Comparison of ENCODE assay signal across 9 cellular contexts in the genomic region with DNA sequence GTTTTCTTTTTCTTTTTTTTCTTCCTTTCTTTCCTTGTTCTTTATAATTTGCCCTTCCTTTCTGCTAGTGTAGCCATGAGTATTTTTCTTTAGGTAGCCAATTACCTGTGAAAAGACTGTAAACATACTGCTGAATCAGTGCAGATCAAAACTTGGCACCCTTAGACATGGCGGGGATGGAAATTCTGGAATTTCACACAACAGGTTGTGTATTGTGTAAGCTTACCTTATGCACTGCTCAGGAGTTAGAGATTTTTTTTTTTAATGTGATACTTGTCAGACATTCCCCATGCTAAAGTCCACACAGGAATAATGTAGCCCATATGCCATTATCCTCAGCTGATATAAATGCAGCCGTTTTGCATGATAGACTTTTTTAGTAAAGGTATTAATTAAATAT. TPM values are rescaled to one million over a fixed set of nuclear protein-coding genes. Genes with fewer than 3 reads are reported as not detected.
DNase-seq lines count a peak whose midpoint lies in the region; ATAC-seq and TF ChIP-seq lines count a peak whose summit lies in the region.
"Had no signal": no experiment of that assay in that cellular context is flagged by ENCODE, and none has a peak within 500 bp of the region (broad histone marks: within the 10 kb centered on the region; RNA-seq: fewer than 3 reads in every experiment).

No MANE protein-coding gene starts in this region.

- H3K36me3 Mint-ChIP-seq in neural progenitor cell, result peaks cover 2% of the 10 kb centered on the region

- intact Hi-C loops in dorsolateral prefrontal cortex (cut with DNase I), result no loop called here

- peak overlapping the region; percentile 67 for H3K9ac ChIP-seq in DND-41 (ENCODE audit: low read depth, low read length)
- no peak overlapping the region for H3K9ac ChIP-seq in neural progenitor cell

- H3K27me3 ChIP-seq in DND-41 (ENCODE audit: insufficient read depth, low read length, poor library complexity), result no peaks in the 10 kb centered on the region
- H3K27me3 ChIP-seq in dorsolateral prefrontal cortex, result no peaks in the 10 kb centered on the region
- H3K27me3 ChIP-seq in neural progenitor cell, result no peaks in the 10 kb centered on the region

- TF ChIP-seq CTCF in DND-41 (IDR thresholded peaks at IDR 0.05; ENCODE audit: borderline replicate concordance, extremely low read depth, low read length, poor library complexity, severe bottlenecking) (no peak), dorsolateral prefrontal cortex (IDR thresholded peaks at IDR 0.05 in 54 of 56, conservative IDR thresholded peaks at IDR 0.05 in 2 of 56; ENCODE audit: low read depth in 1 of 56, partially characterized antibody in 56 of 56) (no peak), neural progenitor cell (IDR thresholded peaks at IDR 0.05) (no peak)

- peaks cover 18% of the 10 kb centered on the region for H3K36me3 ChIP-seq in DND-41 (ENCODE audit: insufficient read depth, low read length)
- peaks cover 28% of the 10 kb centered on the region for H3K36me3 ChIP-seq in KOPT-K1 (ENCODE audit: insufficient read depth, low read length)
- peaks cover 6% of the 10 kb centered on the region for H3K36me3 ChIP-seq in neural progenitor cell

- peak overlapping the region; percentile 100 for H3K4me3 Mint-ChIP-seq in neural progenitor cell

- no peak overlapping the region for H3K27ac Mint-ChIP-seq in neural progenitor cell

- peak overlapping the region; percentile 89 to 90; a peak in 3 of 4 replicates for H3K4me3 ChIP-seq in DND-41 (ENCODE audit: low read depth in 1 of 2, low read length in 2 of 2)
- peak overlapping the region in 34 of 59 donors; percentile 63 to 98 (median 92) for H3K4me3 ChIP-seq in dorsolateral prefrontal cortex
- H3K4me3 ChIP-seq in neural progenitor cell, result peak overlapping the region; percentile 75

- H4K20me1 ChIP-seq in DND-41 (ENCODE audit: insufficient read depth, low read length) (peaks cover 23% of the 10 kb centered on the region), neural progenitor cell (ENCODE audit: low read depth) (peaks cover 37% of the 10 kb centered on the region)

- H3K9me3 ChIP-seq in DND-41 (ENCODE audit: insufficient read depth, low read length, severe bottlenecking) (no peaks in the 10 kb centered on the region), KOPT-K1 (ENCODE audit: insufficient read depth, low read length, poor library complexity, severe bottlenecking) (no peaks in the 10 kb centered on the region), neural progenitor cell (ENCODE audit: low read depth) (no peaks in the 10 kb centered on the region)

- peak overlapping the region; percentile 88 for H3K4me2 ChIP-seq in DND-41 (ENCODE audit: insufficient read depth, low read length)
- H3K4me2 ChIP-seq in neural progenitor cell, result peak overlapping the region; percentile 76

- no peak for DNase-seq in DND-41
- no peak for DNase-seq in dorsolateral prefrontal cortex
- DNase-seq in neural progenitor cell (ENCODE audit: low spot score), result no peak
- no peak for DNase-seq in GF-D8 (lab: John Stamatoyannopoulos, UW)
- no peak for DNase-seq in stimulated activated CD8-positive, alpha-beta memory T cell treated with anti-CD3 and anti-CD28 coated beads, Interleukin-4, amount 100 ng/mL, for 48 hours
- no peak for DNase-seq in activated CD4-positive, CD25-positive, alpha-beta regulatory T cell (lab: John Stamatoyannopoulos, UW)
- DNase-seq in NCI-H1092 treated with DMSO at 0.1 percent for 48 hours (lab: John Stamatoyannopoulos, UW), result no peak
- DNase-seq: HCEC 1CT had no signal

- H3K27ac ChIP-seq in DND-41 (ENCODE audit: low read length) (peak overlapping the region; percentile 90), KOPT-K1 (ENCODE audit: low read depth, low read length, poor library complexity, severe bottlenecking) (peak overlapping the region; percentile 89), dorsolateral prefrontal cortex (no peak overlapping the region), neural progenitor cell (no peak overlapping the region)

- peaks cover 60% of the 10 kb centered on the region for H3K4me1 ChIP-seq in DND-41 (ENCODE audit: insufficient read depth, low read length)
- peaks cover 27% of the 10 kb centered on the region for H3K4me1 ChIP-seq in neural progenitor cell

- no peaks in the 10 kb centered on the region for H3K27me3 Mint-ChIP-seq in neural progenitor cell (ENCODE audit: insufficient read depth, low read depth)

- peaks cover 14% of the 10 kb centered on the region for H3F3A ChIP-seq in neural progenitor cell (ENCODE audit: low read depth)

- ATAC-seq in DND-41 (ENCODE audit: insufficient read depth, low read depth), result no peak

- H3K9me3 Mint-ChIP-seq in neural progenitor cell, result no peaks in the 10 kb centered on the region

- H2AFZ ChIP-seq in DND-41 (ENCODE audit: low read depth, low read length) (no peak overlapping the region), neural progenitor cell (replicated peaks) (no peak overlapping the region)

- H3K79me2 ChIP-seq in DND-41 (ENCODE audit: insufficient read depth, low read length) (peaks cover 96% of the 10 kb centered on the region), neural progenitor cell (ENCODE audit: low read depth) (peaks cover 82% of the 10 kb centered on the region)

- peaks cover 19% of the 10 kb centered on the region for H3K4me1 Mint-ChIP-seq in neural progenitor cell

RNA-seq across cellular contexts. Expression of gene CEPT1, which starts 1.8 kb away (rescaled TPM):
- total RNA-seq in dorsolateral prefrontal cortex (10 to 100 TPM; 26.7 to 49.7 (median 38.2) TPM), neural progenitor cell (ENCODE audit: low replicate concordance) (34.6 and 58.9 TPM in 2 replicates)

RNA-seq across cellular contexts. Expression of gene DRAM2, which starts 1.9 kb away (rescaled TPM):
- total RNA-seq in dorsolateral prefrontal cortex (10 to 100 TPM; 11.0 to 38.4 (median 22.1) TPM), neural progenitor cell (ENCODE audit: low replicate concordance) (85.9 and 145 TPM in 2 replicates)

RNA-seq across cellular contexts. Expression of gene DENND2D, which starts 58.6 kb away (rescaled TPM):
- 10 to 100 TPM in 2 of 120 experiments, 1 to 10 TPM in 117, under 1 TPM in 1; 0.76 to 13.9 (median 3.6) TPM for total RNA-seq in dorsolateral prefrontal cortex
- not detected in 2 replicates for total RNA-seq in neural progenitor cell (ENCODE audit: low replicate concordance)

Comparison
In these comparisons a context has a peak if more than half of its experiments do, and no peak if none do; other contexts are left out.
1. H3K27ac ChIP-seq: peak in DND-41 (single experiment) and KOPT-K1 (single experiment); none in dorsolateral prefrontal cortex (0 of 59) and neural progenitor cell (single experiment).
2. Peak in every context shown above with its lines, with median percentiles within 50 percentile points of each other: H3K4me3 ChIP-seq.